10 cellular contexts compared by ENCODE assay signal in the genomic region with DNA sequence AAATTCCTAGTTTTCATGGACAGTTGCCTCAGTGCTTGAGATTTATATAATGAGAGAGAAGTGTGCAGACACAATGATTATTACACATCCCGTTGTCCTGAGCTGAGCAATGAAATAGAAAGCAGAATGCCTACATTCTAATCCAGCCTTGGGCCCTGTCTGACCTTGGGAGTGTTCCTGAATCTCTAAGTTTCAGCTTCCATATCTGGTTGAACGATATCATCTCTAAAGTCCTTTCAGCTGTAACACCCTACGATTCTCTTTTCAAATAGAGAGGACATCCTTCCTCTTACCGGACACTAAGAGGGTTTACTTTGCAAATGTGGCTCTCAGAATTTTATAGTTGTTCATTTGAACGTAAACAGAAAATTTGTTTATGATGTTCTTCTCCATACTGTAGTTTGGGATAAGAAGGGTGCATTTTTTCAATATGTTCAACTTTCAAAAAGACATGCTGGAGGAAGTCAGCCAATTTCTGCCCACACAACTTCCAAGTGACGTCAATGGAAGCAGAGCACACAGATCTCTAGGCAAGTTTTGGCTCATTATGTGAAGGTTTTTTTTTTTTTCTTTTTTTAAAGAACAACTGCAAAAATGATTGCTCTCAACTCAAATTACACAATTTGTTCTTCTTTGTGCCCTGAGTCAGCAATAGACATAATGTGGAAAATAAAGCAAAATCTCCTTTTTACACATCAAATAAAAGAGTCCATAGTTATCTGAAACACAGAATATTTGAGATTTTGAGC. TPM values are rescaled to one million over a fixed set of nuclear protein-coding genes. Genes with fewer than 3 reads are reported as not detected.
DNase-seq lines count a peak whose midpoint lies in the region; ATAC-seq and TF ChIP-seq lines count a peak whose summit lies in the region.
"Had no signal": no experiment of that assay in that cellular context is flagged by ENCODE, and none has a peak within 500 bp of the region (broad histone marks: within the 10 kb centered on the region; RNA-seq: fewer than 3 reads in every experiment).

No MANE protein-coding gene starts in this region.

- H3K27ac ChIP-seq in colonic mucosa: peak overlapping the region; percentile 3
- H3K27ac ChIP-seq in mesenchymal stem cell (ENCODE audit: low read length, poor library complexity, severe bottlenecking): no peak overlapping the region
- H3K27ac ChIP-seq in thymus (ENCODE audit: low read depth): peak overlapping the region; percentile 53

- no peak overlapping the region for H2AK5ac ChIP-seq in mesenchymal stem cell (ENCODE audit: low read length, severe bottlenecking)

- H2AFZ ChIP-seq in mesenchymal stem cell (ENCODE audit: low read depth, low read length): no peak overlapping the region

- H3K4me1 ChIP-seq in colonic mucosa (no peaks in the 10 kb centered on the region), mesenchymal stem cell (ENCODE audit: control insufficient read depth, insufficient read depth, low read depth, low read length) (peaks cover 3% of the 10 kb centered on the region), thymus (ENCODE audit: control insufficient read depth, insufficient read depth, low read length) (no peaks in the 10 kb centered on the region)

- H2BK120ac ChIP-seq in mesenchymal stem cell (ENCODE audit: low read depth, low read length): no peak overlapping the region

- no peak overlapping the region for H3K9ac ChIP-seq in colonic mucosa (ENCODE audit: low read depth in 2 of 2, low read length in 2 of 2)
- peak overlapping the region; percentile 83 for H3K9ac ChIP-seq in mesenchymal stem cell (ENCODE audit: low read length)

- H3K36me3 ChIP-seq in colonic mucosa (no peaks in the 10 kb centered on the region), mesenchymal stem cell (ENCODE audit: control insufficient read depth in 1 of 2, insufficient read depth in 2 of 2, low read depth in 1 of 2, low read length in 2 of 2) (no peaks in the 10 kb centered on the region), thymus (ENCODE audit: control insufficient read depth, insufficient read depth) (no peaks in the 10 kb centered on the region)

- no peak overlapping the region for H3K4ac ChIP-seq in mesenchymal stem cell (ENCODE audit: low read depth in 1 of 2, low read length in 2 of 2)

- H3K9me3 Mint-ChIP-seq in activated CD4-positive, alpha-beta memory T cell treated with anti-CD3 and anti-CD28 coated beads for 36 hours: peaks cover 3% of the 10 kb centered on the region
- no peaks in the 10 kb centered on the region for H3K9me3 Mint-ChIP-seq in activated CD4-positive, alpha-beta memory T cell treated with anti-CD3 and anti-CD28 coated beads, Interleukin-2, amount 10 ng/mL, durations not matched to agents 7 days and 5 days

- H3K4me2 ChIP-seq in mesenchymal stem cell (ENCODE audit: low read length, poor library complexity, severe bottlenecking): no peak overlapping the region

- peak; percentile 33 for DNase-seq in activated CD4-positive, alpha-beta memory T cell treated with anti-CD3 and anti-CD28 coated beads for 36 hours
- no peak for DNase-seq in activated CD4-positive, alpha-beta memory T cell treated with anti-CD3 and anti-CD28 coated beads, Interleukin-2, amount 10 ng/mL, durations not matched to agents 7 days and 5 days
- DNase-seq in colonic mucosa: no peak
- no peak for DNase-seq in mesenchymal stem cell
- no peak for DNase-seq in KBM-7
- DNase-seq: KG1 had no signal

- H3K18ac ChIP-seq in mesenchymal stem cell (ENCODE audit: low read depth in 1 of 2, low read length in 2 of 2): no peak overlapping the region

- no peaks in the 10 kb centered on the region for H3K9me3 ChIP-seq in colonic mucosa
- H3K9me3 ChIP-seq in mesenchymal stem cell (ENCODE audit: control insufficient read depth, low read length): no peaks in the 10 kb centered on the region
- no peaks in the 10 kb centered on the region for H3K9me3 ChIP-seq in thymus (ENCODE audit: control insufficient read depth)

- in situ Hi-C loops in KBM-7 (cut with MboI; ENCODE audit: low pct_unique_long_range_greater_than_20kb, low sequenced_read_pairs): no loop called here

- WGBS in mesenchymal stem cell: 92% methylated on average over 5 of the region's 6 CpGs
- whole genome bisulfite sequencing in thymus: 84% methylated on average over 6 of the region's 6 CpGs

- H2BK5ac ChIP-seq in mesenchymal stem cell (ENCODE audit: low read depth, low read length, poor library complexity, severe bottlenecking): no peak overlapping the region

- no peak for TF ChIP-seq CTCF in colonic mucosa (IDR thresholded peaks at IDR 0.05)

- H3K14ac ChIP-seq in mesenchymal stem cell (ENCODE audit: low read length in 2 of 2): no peak overlapping the region

- CTCF ChIA-PET in activated CD4-positive, alpha-beta memory T cell treated with anti-CD3 and anti-CD28 coated beads for 36 hours (lab: Charles Lee): interaction anchor here (1.1 to 3.0 kb wide), 4 partner anchors 8 to 396 kb away, joined by 3 to 29 read pairs (median 3); no protein-coding TSS in a partner anchor
- CTCF ChIA-PET in activated CD4-positive, alpha-beta memory T cell treated with anti-CD3 and anti-CD28 coated beads, Interleukin-2, amount 10 ng/mL, durations not matched to agents 7 days and 5 days (lab: Charles Lee): interaction anchor here (1.6 to 2.5 kb wide), 3 partner anchors 8 to 325 kb away, joined by 4 to 14 read pairs (median 4); no protein-coding TSS in a partner anchor

- no peak overlapping the region for H3K27ac Mint-ChIP-seq in activated CD4-positive, alpha-beta memory T cell treated with anti-CD3 and anti-CD28 coated beads for 36 hours
- no peak overlapping the region for H3K27ac Mint-ChIP-seq in activated CD4-positive, alpha-beta memory T cell treated with anti-CD3 and anti-CD28 coated beads, Interleukin-2, amount 10 ng/mL, durations not matched to agents 7 days and 5 days

- peaks cover 2% of the 10 kb centered on the region for H3K27me3 Mint-ChIP-seq in activated CD4-positive, alpha-beta memory T cell treated with anti-CD3 and anti-CD28 coated beads for 36 hours
- peaks cover 4% of the 10 kb centered on the region for H3K27me3 Mint-ChIP-seq in activated CD4-positive, alpha-beta memory T cell treated with anti-CD3 and anti-CD28 coated beads, Interleukin-2, amount 10 ng/mL, durations not matched to agents 7 days and 5 days

- H3K23ac ChIP-seq in mesenchymal stem cell (ENCODE audit: low read length in 2 of 2): no peak overlapping the region

- no peak overlapping the region for H2BK12ac ChIP-seq in mesenchymal stem cell (ENCODE audit: low read length in 2 of 2)

- POLR2A ChIA-PET in activated CD4-positive, alpha-beta memory T cell treated with anti-CD3 and anti-CD28 coated beads for 36 hours (lab: Charles Lee): no interaction called here
- POLR2A ChIA-PET in activated CD4-positive, alpha-beta memory T cell treated with anti-CD3 and anti-CD28 coated beads, Interleukin-2, amount 10 ng/mL, durations not matched to agents 7 days and 5 days (lab: Charles Lee): no interaction called here

- ATAC-seq in HG02678 (IDR thresholded peaks at IDR 0.05; ENCODE audit: unreplicated experiment) (no peak), HG03521 (IDR thresholded peaks at IDR 0.05; ENCODE audit: unreplicated experiment) (no peak)

- H4K8ac ChIP-seq in mesenchymal stem cell (ENCODE audit: low read length): no peak overlapping the region

- no peak overlapping the region for H3K4me3 ChIP-seq in colonic mucosa
- peak overlapping the region in 1 of 2 experiments; percentile 65 for H3K4me3 ChIP-seq in mesenchymal stem cell (ENCODE audit: insufficient read depth in 1 of 2, low read depth in 1 of 2, low read length in 2 of 2)
- H3K4me3 ChIP-seq in thymus (ENCODE audit: low read length): no peak overlapping the region

- H3K79me1 ChIP-seq in mesenchymal stem cell (replicated peaks; ENCODE audit: low read length, poor library complexity, severe bottlenecking): peaks cover 1% of the 10 kb centered on the region

- peaks cover 12% of the 10 kb centered on the region for H3K4me1 Mint-ChIP-seq in activated CD4-positive, alpha-beta memory T cell treated with anti-CD3 and anti-CD28 coated beads for 36 hours (ENCODE audit: low read depth)
- peaks cover 2% of the 10 kb centered on the region for H3K4me1 Mint-ChIP-seq in activated CD4-positive, alpha-beta memory T cell treated with anti-CD3 and anti-CD28 coated beads, Interleukin-2, amount 10 ng/mL, durations not matched to agents 7 days and 5 days

- H3K4me3 Mint-ChIP-seq in activated CD4-positive, alpha-beta memory T cell treated with anti-CD3 and anti-CD28 coated beads for 36 hours: no peak overlapping the region
- no peak overlapping the region for H3K4me3 Mint-ChIP-seq in activated CD4-positive, alpha-beta memory T cell treated with anti-CD3 and anti-CD28 coated beads, Interleukin-2, amount 10 ng/mL, durations not matched to agents 7 days and 5 days

- no peak overlapping the region for H4K91ac ChIP-seq in mesenchymal stem cell (ENCODE audit: low read length)

- intact Hi-C loops in activated CD4-positive, alpha-beta memory T cell treated with anti-CD3 and anti-CD28 coated beads for 36 hours (cut with micrococcal nuclease): loop anchor here (1.0 kb wide), 1 partner anchor 22 kb away; no protein-coding TSS in a partner anchor
- intact Hi-C loops in colonic mucosa (cut with DNase I): loop anchor here (10.0 kb wide), 1 partner anchor 367 kb away; no protein-coding TSS in a partner anchor

- H3K27me3 ChIP-seq in colonic mucosa (no peaks in the 10 kb centered on the region), mesenchymal stem cell (ENCODE audit: control insufficient read depth in 1 of 2, insufficient read depth in 1 of 2, low read length in 2 of 2) (no peaks in the 10 kb centered on the region), thymus (ENCODE audit: control insufficient read depth, insufficient read depth) (no peaks in the 10 kb centered on the region)

- no peaks in the 10 kb centered on the region for H3K36me3 Mint-ChIP-seq in activated CD4-positive, alpha-beta memory T cell treated with anti-CD3 and anti-CD28 coated beads for 36 hours
- H3K36me3 Mint-ChIP-seq in activated CD4-positive, alpha-beta memory T cell treated with anti-CD3 and anti-CD28 coated beads, Interleukin-2, amount 10 ng/mL, durations not matched to agents 7 days and 5 days (ENCODE audit: low read depth): peaks cover 3% of the 10 kb centered on the region

- H2BK15ac ChIP-seq in mesenchymal stem cell (ENCODE audit: low read depth, poor library complexity, severe bottlenecking): no peak overlapping the region

RNA-seq across cellular contexts. Expression of gene PDE7B, which starts 50.4 kb away (rescaled TPM):
- total RNA-seq in activated CD4-positive, alpha-beta memory T cell treated with anti-CD3 and anti-CD28 coated beads for 36 hours: under 1 TPM; 0.05 to 0.12 TPM
- total RNA-seq in activated CD4-positive, alpha-beta memory T cell treated with anti-CD3 and anti-CD28 coated beads, Interleukin-2, amount 10 ng/mL, durations not matched to agents 7 days and 5 days: under 1 TPM; 0.68 to 0.95 TPM
- total RNA-seq in colonic mucosa: 1 to 10 TPM; 1.0 to 1.4 TPM
- 0.98 TPM for polyA plus RNA-seq in mesenchymal stem cell (2013, experiment 1 of 2)
- 1.4 TPM for polyA plus RNA-seq in mesenchymal stem cell (2013, experiment 2 of 2)
- polyA plus RNA-seq in thymus: 5.8 TPM
- total RNA-seq: OCI-LY7 had no signal
